Comparison of ENCODE assay signal across 8 cellular contexts in the genomic region with DNA sequence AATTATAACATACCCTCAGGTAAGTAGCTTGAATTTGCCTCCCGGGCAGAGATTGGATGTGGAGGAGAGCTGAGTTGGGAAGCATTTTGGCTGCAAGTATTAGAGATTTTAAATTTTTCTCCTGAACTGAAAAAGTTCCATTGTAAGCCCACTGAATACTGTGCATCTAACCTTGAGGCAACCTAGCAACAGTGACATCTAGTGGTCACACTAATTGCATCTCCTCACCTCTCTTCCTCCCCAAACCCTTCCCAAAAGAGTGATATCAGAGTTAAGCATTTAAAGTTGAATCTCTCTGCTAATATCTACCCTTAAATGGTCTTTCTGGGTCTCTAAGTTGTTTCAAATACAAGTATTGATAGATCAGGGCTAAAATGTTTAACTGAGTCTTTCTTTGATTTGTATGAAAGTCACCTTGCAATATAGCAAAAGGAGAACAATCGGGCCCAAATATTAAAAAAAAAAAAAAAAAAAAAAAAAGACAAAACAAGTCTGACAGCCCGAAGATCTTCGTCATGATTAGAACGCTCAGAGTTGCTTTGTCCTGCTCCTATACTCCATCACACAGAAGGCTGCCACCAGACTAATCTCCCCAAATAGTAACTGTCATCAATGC. TPM values are rescaled to one million over a fixed set of nuclear protein-coding genes. Genes with fewer than 3 reads are reported as not detected.
A peak's percentile ranks its signal among the peaks of the same experiment; 100 is the strongest.
DNase-seq lines count a peak whose midpoint lies in the region; ATAC-seq lines count a peak whose summit lies in the region.

No MANE protein-coding gene starts in this region.

- peak in 4 of 5 donors; percentile 20 to 38 (median 28) for DNase-seq in CD4-positive, alpha-beta memory T cell
- DNase-seq in NCI-H2171 treated with DMSO at 0.1 percent for 48 hours (lab: John Stamatoyannopoulos, UW) (peak; percentile 57), left cardiac atrium (no peak), sciatic nerve (ENCODE audit: low spot score) (no peak), KG1 (lab: John Stamatoyannopoulos, UW) (no peak)
- peak; percentile 13 for DNase-seq in activated naive CD8-positive, alpha-beta T cell treated with anti-CD3 and anti-CD28 coated beads, Interleukin-2, amount 50 U/mL, for 24 hours

- POLR2A ChIA-PET in CD4-positive, alpha-beta memory T cell (lab: Charles Lee; ENCODE audit: partially characterized antibody): no interaction called here

- H3K9me3 Mint-ChIP-seq in CD4-positive, alpha-beta memory T cell: peaks cover 0 to 9% (median under 1%) of the 10 kb centered on the region in 8 donors
- H3K9me3 Mint-ChIP-seq in activated naive CD8-positive, alpha-beta T cell treated with anti-CD3 and anti-CD28 coated beads, Interleukin-2, amount 50 U/mL, for 24 hours: no peaks in the 10 kb centered on the region

- H3K27ac ChIP-seq in CD4-positive, alpha-beta memory T cell (ENCODE audit: low read depth, low read length): no peak overlapping the region

- H3K36me3 Mint-ChIP-seq in CD4-positive, alpha-beta memory T cell: no peaks in the 10 kb centered on the region
- no peaks in the 10 kb centered on the region for H3K36me3 Mint-ChIP-seq in activated naive CD8-positive, alpha-beta T cell treated with anti-CD3 and anti-CD28 coated beads, Interleukin-2, amount 50 U/mL, for 24 hours (ENCODE audit: low read depth)

- no peaks in the 10 kb centered on the region for H3K4me1 ChIP-seq in CD4-positive, alpha-beta memory T cell (ENCODE audit: insufficient read depth, low read length)

- H3K27me3 Mint-ChIP-seq in CD4-positive, alpha-beta memory T cell: peaks cover 1 to 2% of the 10 kb centered on the region in 2 donors
- H3K27me3 Mint-ChIP-seq in activated naive CD8-positive, alpha-beta T cell treated with anti-CD3 and anti-CD28 coated beads, Interleukin-2, amount 50 U/mL, for 24 hours: peaks cover 17% of the 10 kb centered on the region

- H3K9me3 ChIP-seq in CD4-positive, alpha-beta memory T cell (ENCODE audit: control insufficient read depth in 1 of 2, low read length in 2 of 2): no peaks in the 10 kb centered on the region

- intact Hi-C loops in CD4-positive, alpha-beta memory T cell (cut with micrococcal nuclease): loop anchor here (1.0 to 2.0 kb wide), 3 partner anchors 650 to 1149 kb away; no protein-coding TSS in a partner anchor
- intact Hi-C loops in left cardiac atrium (cut with DNase I) (no loop called here), sciatic nerve (cut with DNase I) (no loop called here)

- CTCF ChIA-PET in CD4-positive, alpha-beta memory T cell (lab: Charles Lee; ENCODE audit: partially characterized antibody): interaction anchor here (1.0 to 4.7 kb wide), 12 partner anchors 10 to 1150 kb away, joined by 3 to 39 read pairs (median 4); no protein-coding TSS in a partner anchor

- H3K27ac Mint-ChIP-seq in CD4-positive, alpha-beta memory T cell: no peak overlapping the region
- no peak overlapping the region for H3K27ac Mint-ChIP-seq in activated naive CD8-positive, alpha-beta T cell treated with anti-CD3 and anti-CD28 coated beads, Interleukin-2, amount 50 U/mL, for 24 hours

- no peaks in the 10 kb centered on the region for H3K4me1 Mint-ChIP-seq in CD4-positive, alpha-beta memory T cell
- H3K4me1 Mint-ChIP-seq in activated naive CD8-positive, alpha-beta T cell treated with anti-CD3 and anti-CD28 coated beads, Interleukin-2, amount 50 U/mL, for 24 hours: no peaks in the 10 kb centered on the region

- H3K4me3 Mint-ChIP-seq in CD4-positive, alpha-beta memory T cell: no peak overlapping the region
- H3K4me3 Mint-ChIP-seq in activated naive CD8-positive, alpha-beta T cell treated with anti-CD3 and anti-CD28 coated beads, Interleukin-2, amount 50 U/mL, for 24 hours: no peak overlapping the region

- H3K27me3 ChIP-seq in CD4-positive, alpha-beta memory T cell (ENCODE audit: insufficient read depth, low read length): no peaks in the 10 kb centered on the region

- H3K36me3 ChIP-seq in CD4-positive, alpha-beta memory T cell (ENCODE audit: insufficient read depth, low read length): no peaks in the 10 kb centered on the region

- ATAC-seq in GM18520 (IDR thresholded peaks at IDR 0.05; ENCODE audit: unreplicated experiment): peak; percentile 70
- ATAC-seq in HG03135 (IDR thresholded peaks at IDR 0.05; ENCODE audit: unreplicated experiment): peak; percentile 82
- ATAC-seq in activated naive CD8-positive, alpha-beta T cell treated with anti-CD3 and anti-CD28 coated beads, Interleukin-2, amount 50 U/mL, for 24 hours: peak; percentile 65
- peak; percentile 57 to 72 for ATAC-seq in left cardiac atrium
- peak; percentile 69 for ATAC-seq in sciatic nerve

- H3K4me3 ChIP-seq in CD4-positive, alpha-beta memory T cell (ENCODE audit: low read length in 2 of 2): no peak overlapping the region

RNA-seq across cellular contexts. Expression of a gene that starts 40.4 kb away (rescaled TPM):
- not detected for total RNA-seq in CD4-positive, alpha-beta memory T cell
- polyA plus RNA-seq in CD4-positive, alpha-beta memory T cell: not detected
- total RNA-seq in left cardiac atrium (under 1 TPM; 0.50 to 0.71 TPM), sciatic nerve (0.49 TPM)

RNA-seq across cellular contexts. Expression of a gene that starts 52.4 kb away (rescaled TPM):
- total RNA-seq in CD4-positive, alpha-beta memory T cell: 10 to 100 TPM; 10.8 to 13.2 TPM
- polyA plus RNA-seq in CD4-positive, alpha-beta memory T cell: 10 to 100 TPM; 38.6 to 64.9 TPM
- total RNA-seq in left cardiac atrium (10 to 100 TPM; 14.3 to 19.2 TPM), sciatic nerve (11.1 TPM)

RNA-seq across cellular contexts. Expression of a gene that starts 59.7 kb away (rescaled TPM):
- not detected for total RNA-seq in CD4-positive, alpha-beta memory T cell
- polyA plus RNA-seq in CD4-positive, alpha-beta memory T cell: not detected
- total RNA-seq in left cardiac atrium: under 1 TPM in 1 of 2 donors, not detected in 1; 0.24 TPM
- not detected for total RNA-seq in sciatic nerve

Comparison
In these comparisons a context has a peak if more than half of its experiments do, and no peak if none do; other contexts are left out.
1. DNase-seq: peak in CD4-positive, alpha-beta memory T cell (4 of 5), NCI-H2171 treated with DMSO at 0.1 percent for 48 hours (single experiment) and activated naive CD8-positive, alpha-beta T cell treated with anti-CD3 and anti-CD28 coated beads, Interleukin-2, amount 50 U/mL, for 24 hours (single experiment); none in left cardiac atrium (single experiment), sciatic nerve (single experiment) and KG1 (single experiment).
2. Peak in every context shown above with its lines, with median percentiles within 50 percentile points of each other: ATAC-seq.